ENCODE assay signal across 9 cellular contexts in the genomic region with DNA sequence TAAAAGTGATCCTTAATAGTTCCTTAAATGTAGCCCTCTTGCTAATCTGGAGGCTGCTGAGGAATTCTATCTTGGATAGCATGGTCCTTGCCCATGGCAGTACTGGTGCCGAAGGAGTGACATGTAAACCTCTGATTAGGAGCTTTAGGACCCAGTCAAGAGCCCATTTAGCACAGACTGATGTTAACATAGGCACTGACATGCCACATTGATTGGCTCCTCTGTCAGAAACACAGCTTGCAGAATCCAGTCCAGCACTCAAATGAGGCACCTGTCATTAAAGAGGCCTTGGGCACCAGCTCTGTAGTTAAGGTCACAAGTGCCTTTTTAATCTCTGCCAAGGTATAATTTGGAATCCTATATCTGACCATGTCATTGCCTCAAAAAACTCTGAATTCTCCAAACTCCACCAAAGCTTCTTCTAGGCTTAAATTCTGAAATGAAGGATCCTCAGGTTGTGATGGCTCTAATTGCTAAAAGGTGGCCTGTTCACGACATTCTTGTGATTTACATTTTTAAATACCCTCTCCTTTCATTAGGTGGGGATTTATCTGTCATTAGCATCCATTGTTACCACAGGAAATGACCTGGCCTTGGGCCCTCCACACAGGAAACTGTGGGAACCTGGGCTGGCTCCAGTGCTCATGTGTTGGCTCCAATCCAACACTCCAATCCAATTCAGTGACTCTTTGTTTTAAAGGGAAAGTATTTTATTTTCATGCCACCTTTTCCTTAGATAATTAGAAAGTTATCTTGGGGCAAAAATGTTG.
DNase-seq lines count a peak whose midpoint lies in the region; ATAC-seq and TF ChIP-seq lines count a peak whose summit lies in the region.
"Had no signal": no experiment of that assay in that cellular context is flagged by ENCODE, and none has a peak within 500 bp of the region (broad histone marks: within the 10 kb centered on the region; RNA-seq: fewer than 3 reads in every experiment).

No MANE protein-coding gene starts in this region.

- peak; percentile 41 for DNase-seq in NCI-H2107 treated with DMSO at 0.1 percent for 48 hours (lab: John Stamatoyannopoulos, UW; ENCODE audit: unreplicated experiment)
- no peak for DNase-seq in NCI-H2107 (lab: John Stamatoyannopoulos, UW)
- DNase-seq in NCI-H2227 treated with DMSO at 0.1 percent for 48 hours (lab: John Stamatoyannopoulos, UW), result peak; percentile 22
- DNase-seq in effector memory CD8-positive, alpha-beta T cell, result no peak
- DNase-seq in retinal pigment epithelial cell (ENCODE audit: low read depth), result peak; percentile 39
- no peak for DNase-seq in middle frontal gyrus (ENCODE audit: extremely low spot score, low spot score)
- DNase-seq in NCI-H187 treated with DMSO at 0.1 percent for 48 hours (lab: John Stamatoyannopoulos, UW), result no peak
- DNase-seq: activated gamma-delta T cell treated with Interleukin-2 at 50 U/mL for 16 hours had no signal

- no peaks in the 10 kb centered on the region for H3K9me3 Mint-ChIP-seq in effector memory CD8-positive, alpha-beta T cell

- H3K27me3 Mint-ChIP-seq in effector memory CD8-positive, alpha-beta T cell, result no peaks in the 10 kb centered on the region

- no peak overlapping the region for H3K4me3 ChIP-seq in retinal pigment epithelial cell (ENCODE audit: low read length)

- no peak overlapping the region for H3K27ac Mint-ChIP-seq in effector memory CD8-positive, alpha-beta T cell

- peaks cover 13 to 14% of the 10 kb centered on the region in 2 donors for H3K4me1 Mint-ChIP-seq in effector memory CD8-positive, alpha-beta T cell (ENCODE audit: low read depth in 2 of 2)

- no peak for TF ChIP-seq CTCF in retinal pigment epithelial cell (conservative IDR thresholded peaks at IDR 0.05; ENCODE audit: low read depth, low read length)

- no peak overlapping the region for H3K4me3 Mint-ChIP-seq in effector memory CD8-positive, alpha-beta T cell

- no peaks in the 10 kb centered on the region for H3K36me3 Mint-ChIP-seq in effector memory CD8-positive, alpha-beta T cell (ENCODE audit: insufficient read depth)

- ATAC-seq in effector memory CD8-positive, alpha-beta T cell (replicated peaks), result peak; percentile 27
- ATAC-seq in HG03460 (IDR thresholded peaks at IDR 0.05; ENCODE audit: unreplicated experiment), result no peak

Comparison
In these comparisons a context has a peak if more than half of its experiments do, and no peak if none do; other contexts are left out.
1. DNase-seq: peak in NCI-H2107 treated with DMSO at 0.1 percent for 48 hours (single experiment), NCI-H2227 treated with DMSO at 0.1 percent for 48 hours (single experiment) and retinal pigment epithelial cell (single experiment); none in NCI-H2107 (single experiment), effector memory CD8-positive, alpha-beta T cell (0 of 3), middle frontal gyrus (single experiment) and NCI-H187 treated with DMSO at 0.1 percent for 48 hours (single experiment).